In the genomic region with DNA sequence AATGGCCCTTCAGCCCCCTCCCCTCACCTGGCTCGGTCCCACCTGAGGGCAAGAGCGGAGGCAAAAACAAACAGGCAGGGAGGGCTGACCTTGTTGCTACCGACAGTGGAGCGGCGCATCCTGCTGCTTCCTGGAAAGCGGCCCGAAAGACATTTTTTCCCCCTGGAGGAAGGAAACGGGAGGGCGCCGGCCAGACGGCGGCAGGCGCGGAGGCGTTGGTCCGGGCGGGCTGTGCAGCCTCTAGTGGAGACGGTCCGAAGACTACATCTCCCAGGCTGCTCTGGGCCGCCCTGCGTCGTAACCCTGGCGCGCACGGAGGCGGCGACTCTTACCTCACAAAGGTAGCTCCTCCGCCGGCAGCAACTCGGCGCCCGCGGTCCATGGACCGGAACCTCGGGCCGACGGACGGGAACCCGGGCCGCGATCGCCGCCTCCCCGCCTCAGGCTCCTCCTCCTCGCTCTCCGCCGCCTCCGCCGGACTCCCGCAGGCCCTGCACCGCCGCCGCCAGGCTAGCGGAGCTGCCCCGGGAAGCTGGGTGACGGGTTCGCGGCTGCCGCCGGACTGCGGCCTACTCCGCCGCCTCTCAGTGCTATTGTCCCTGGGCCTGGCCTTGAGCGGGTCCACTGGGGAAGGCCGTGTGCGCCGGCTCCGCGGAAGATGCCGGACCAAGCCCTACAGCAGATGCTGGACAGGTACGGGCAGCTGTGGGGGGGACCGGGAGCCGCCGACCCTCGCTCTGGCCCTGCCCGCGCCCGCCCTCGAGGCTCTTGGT, we compare ENCODE assay signal across 1 cellular context.
TF ChIP-seq lines count a peak whose summit lies in the region.

A gene (minus strand): TSS at position 242 of the 773 bp plus-strand sequence. CDS start 50,728 bp downstream, outside the sequence.
A gene with protein sequence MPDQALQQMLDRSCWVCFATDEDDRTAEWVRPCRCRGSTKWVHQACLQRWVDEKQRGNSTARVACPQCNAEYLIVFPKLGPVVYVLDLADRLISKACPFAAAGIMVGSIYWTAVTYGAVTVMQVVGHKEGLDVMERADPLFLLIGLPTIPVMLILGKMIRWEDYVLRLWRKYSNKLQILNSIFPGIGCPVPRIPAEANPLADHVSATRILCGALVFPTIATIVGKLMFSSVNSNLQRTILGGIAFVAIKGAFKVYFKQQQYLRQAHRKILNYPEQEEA (plus strand): TSS at position 331 of the 773 bp plus-strand sequence. CDS start 328 bp downstream, at position 659.

TF ChIP-seq in HepG2, 621 proteins besides CTCF, POLR2A, EP300 and RAD21 (continued from another document and continues in another):
- peak; percentile 88 for TF ChIP-seq CREB1 (IDR thresholded peaks at IDR 0.05)
- TF ChIP-seq CREB1 (CRISPR knock-in tag; IDR thresholded peaks at IDR 0.05): peak; percentile 91
- TF ChIP-seq, protein P1, sequence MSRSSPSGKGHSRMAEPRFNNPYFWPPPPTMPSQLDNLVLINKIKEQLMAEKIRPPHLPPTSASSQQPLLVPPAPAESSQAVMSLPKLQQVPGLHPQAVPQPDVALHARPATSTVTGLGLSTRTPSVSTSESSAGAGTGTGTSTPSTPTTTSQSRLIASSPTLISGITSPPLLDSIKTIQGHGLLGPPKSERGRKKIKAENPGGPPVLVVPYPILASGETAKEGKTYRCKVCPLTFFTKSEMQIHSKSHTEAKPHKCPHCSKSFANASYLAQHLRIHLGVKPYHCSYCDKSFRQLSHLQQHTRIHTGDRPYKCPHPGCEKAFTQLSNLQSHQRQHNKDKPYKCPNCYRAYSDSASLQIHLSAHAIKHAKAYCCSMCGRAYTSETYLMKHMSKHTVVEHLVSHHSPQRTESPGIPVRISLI (CRISPR knock-in tag; IDR thresholded peaks at IDR 0.05; ENCODE audit: borderline replicate concordance): peak; percentile 13; the same call in 1 of the 2 replicates
- no peak for TF ChIP-seq ZNF672 (CRISPR knock-in tag; IDR thresholded peaks at IDR 0.05)
- no peak for TF ChIP-seq ATF7 (IDR thresholded peaks at IDR 0.05)
- TF ChIP-seq ATF7 (CRISPR knock-in tag; IDR thresholded peaks at IDR 0.05): peak; percentile 63; the same call in 1 of the 2 replicates
- TF ChIP-seq GATA4 (IDR thresholded peaks at IDR 0.05; ENCODE audit: borderline replicate concordance, low read depth): peak; percentile 31; the same call in 1 of the 2 replicates
- peak; percentile 41; the same call in 1 of the 2 replicates for TF ChIP-seq SP140L (CRISPR knock-in tag; IDR thresholded peaks at IDR 0.05; ENCODE audit: borderline replicate concordance)
- TF ChIP-seq ZFX (CRISPR knock-in tag; IDR thresholded peaks at IDR 0.05; ENCODE audit: low read depth): peak; percentile 100
- peak; percentile 59; the same call in 1 of the 2 replicates for TF ChIP-seq ZNF747 (CRISPR knock-in tag; IDR thresholded peaks at IDR 0.05; ENCODE audit: borderline replicate concordance)
- peak; percentile 66 for TF ChIP-seq KDM2A (CRISPR knock-in tag; IDR thresholded peaks at IDR 0.05; ENCODE audit: borderline replicate concordance, low read depth)
- TF ChIP-seq, protein P2, sequence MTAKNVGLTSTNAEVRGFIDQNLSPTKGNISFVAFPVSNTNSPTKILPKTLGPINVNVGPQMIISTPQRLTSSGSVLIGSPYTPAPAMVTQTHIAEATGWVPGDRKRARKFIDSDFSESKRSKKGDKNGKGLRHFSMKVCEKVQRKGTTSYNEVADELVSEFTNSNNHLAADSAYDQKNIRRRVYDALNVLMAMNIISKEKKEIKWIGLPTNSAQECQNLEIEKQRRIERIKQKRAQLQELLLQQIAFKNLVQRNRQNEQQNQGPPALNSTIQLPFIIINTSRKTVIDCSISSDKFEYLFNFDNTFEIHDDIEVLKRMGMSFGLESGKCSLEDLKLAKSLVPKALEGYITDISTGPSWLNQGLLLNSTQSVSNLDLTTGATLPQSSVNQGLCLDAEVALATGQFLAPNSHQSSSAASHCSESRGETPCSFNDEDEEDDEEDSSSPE (CRISPR knock-in tag; IDR thresholded peaks at IDR 0.05): peak; percentile 90
- peak; percentile 100 for TF ChIP-seq ZFY (CRISPR knock-in tag; IDR thresholded peaks at IDR 0.05)
- no peak for TF ChIP-seq TCF12 (IDR thresholded peaks at IDR 0.05)
- TF ChIP-seq TCF12 (CRISPR knock-in tag; IDR thresholded peaks at IDR 0.05): peak; percentile 90
- TF ChIP-seq, protein P3, sequence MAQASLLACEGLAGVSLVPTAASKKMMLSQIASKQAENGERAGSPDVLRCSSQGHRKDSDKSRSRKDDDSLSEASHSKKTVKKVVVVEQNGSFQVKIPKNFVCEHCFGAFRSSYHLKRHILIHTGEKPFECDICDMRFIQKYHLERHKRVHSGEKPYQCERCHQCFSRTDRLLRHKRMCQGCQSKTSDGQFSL (CRISPR knock-in tag; IDR thresholded peaks at IDR 0.05): peak; percentile 70; the same call in 1 of the 2 replicates
- TF ChIP-seq, protein P4, sequence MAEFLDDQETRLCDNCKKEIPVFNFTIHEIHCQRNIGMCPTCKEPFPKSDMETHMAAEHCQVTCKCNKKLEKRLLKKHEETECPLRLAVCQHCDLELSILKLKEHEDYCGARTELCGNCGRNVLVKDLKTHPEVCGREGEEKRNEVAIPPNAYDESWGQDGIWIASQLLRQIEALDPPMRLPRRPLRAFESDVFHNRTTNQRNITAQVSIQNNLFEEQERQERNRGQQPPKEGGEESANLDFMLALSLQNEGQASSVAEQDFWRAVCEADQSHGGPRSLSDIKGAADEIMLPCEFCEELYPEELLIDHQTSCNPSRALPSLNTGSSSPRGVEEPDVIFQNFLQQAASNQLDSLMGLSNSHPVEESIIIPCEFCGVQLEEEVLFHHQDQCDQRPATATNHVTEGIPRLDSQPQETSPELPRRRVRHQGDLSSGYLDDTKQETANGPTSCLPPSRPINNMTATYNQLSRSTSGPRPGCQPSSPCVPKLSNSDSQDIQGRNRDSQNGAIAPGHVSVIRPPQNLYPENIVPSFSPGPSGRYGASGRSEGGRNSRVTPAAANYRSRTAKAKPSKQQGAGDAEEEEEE (CRISPR knock-in tag; IDR thresholded peaks at IDR 0.05; ENCODE audit: borderline replicate concordance): peak; percentile 45; the same call in 1 of the 2 replicates
- TF ChIP-seq LCORL (IDR thresholded peaks at IDR 0.05): no peak
- peak; percentile 52; the same call in 1 of the 2 replicates for TF ChIP-seq LCORL (CRISPR knock-in tag; IDR thresholded peaks at IDR 0.05)
- TF ChIP-seq ZNF251 (CRISPR knock-in tag; IDR thresholded peaks at IDR 0.05): no peak
- TF ChIP-seq ZNF230 (CRISPR knock-in tag; IDR thresholded peaks at IDR 0.05): peak; percentile 85; the same call in 1 of the 2 replicates
- no peak for TF ChIP-seq ZNF326 (CRISPR knock-in tag; IDR thresholded peaks at IDR 0.05; ENCODE audit: borderline replicate concordance)
- TF ChIP-seq, protein P5, sequence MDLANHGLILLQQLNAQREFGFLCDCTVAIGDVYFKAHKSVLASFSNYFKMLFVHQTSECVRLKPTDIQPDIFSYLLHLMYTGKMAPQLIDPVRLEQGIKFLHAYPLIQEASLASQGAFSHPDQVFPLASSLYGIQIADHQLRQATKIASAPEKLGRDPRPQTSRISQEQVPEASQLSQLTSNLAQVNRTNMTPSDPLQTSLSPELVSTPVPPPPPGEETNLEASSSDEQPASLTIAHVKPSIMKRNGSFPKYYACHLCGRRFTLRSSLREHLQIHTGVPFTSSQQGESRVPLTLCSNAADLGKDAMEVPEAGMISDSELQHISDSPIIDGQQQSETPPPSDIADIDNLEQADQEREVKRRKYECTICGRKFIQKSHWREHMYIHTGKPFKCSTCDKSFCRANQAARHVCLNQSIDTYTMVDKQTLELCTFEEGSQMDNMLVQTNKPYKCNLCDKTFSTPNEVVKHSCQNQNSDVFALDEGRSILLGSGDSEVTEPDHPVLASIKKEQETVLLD (CRISPR knock-in tag; IDR thresholded peaks at IDR 0.05; ENCODE audit: low read depth): peak; percentile 75; the same call in 1 of the 2 replicates
- TF ChIP-seq ZNF652 (CRISPR knock-in tag; IDR thresholded peaks at IDR 0.05; ENCODE audit: borderline replicate concordance, low read depth): peak; percentile 11; the same call in 1 of the 2 replicates
- TF ChIP-seq RFX3 (CRISPR knock-in tag; IDR thresholded peaks at IDR 0.05): no peak
- TF ChIP-seq MAF1 (CRISPR knock-in tag; IDR thresholded peaks at IDR 0.05; ENCODE audit: borderline replicate concordance): peak; percentile 54; the same call in 1 of the 2 replicates
- no peak for TF ChIP-seq SYNCRIP (IDR thresholded peaks at IDR 0.05; ENCODE audit: insufficient read depth, low read depth, low read length)
- TF ChIP-seq SUZ12 (IDR thresholded peaks at IDR 0.05; ENCODE audit: low read depth, low read length): peak; percentile 75
- 0 out of 2 replicates have a peak, but pooled peaks have one; percentile 52 for TF ChIP-seq CHCHD3 (CRISPR knock-in tag; IDR thresholded peaks at IDR 0.05)
- peak; percentile 40; the same call in 1 of the 2 replicates for TF ChIP-seq MIXL1 (CRISPR knock-in tag; IDR thresholded peaks at IDR 0.05)
- TF ChIP-seq ZBTB38 (CRISPR knock-in tag; IDR thresholded peaks at IDR 0.05): peak; percentile 67; the same call in 1 of the 2 replicates
- peak; percentile 87 for TF ChIP-seq ELF1 (CRISPR knock-in tag; IDR thresholded peaks at IDR 0.05)
- TF ChIP-seq ZNF614 (CRISPR knock-in tag; IDR thresholded peaks at IDR 0.05; ENCODE audit: borderline replicate concordance): peak; percentile 59; the same call in 1 of the 2 replicates
- TF ChIP-seq, protein P6, sequence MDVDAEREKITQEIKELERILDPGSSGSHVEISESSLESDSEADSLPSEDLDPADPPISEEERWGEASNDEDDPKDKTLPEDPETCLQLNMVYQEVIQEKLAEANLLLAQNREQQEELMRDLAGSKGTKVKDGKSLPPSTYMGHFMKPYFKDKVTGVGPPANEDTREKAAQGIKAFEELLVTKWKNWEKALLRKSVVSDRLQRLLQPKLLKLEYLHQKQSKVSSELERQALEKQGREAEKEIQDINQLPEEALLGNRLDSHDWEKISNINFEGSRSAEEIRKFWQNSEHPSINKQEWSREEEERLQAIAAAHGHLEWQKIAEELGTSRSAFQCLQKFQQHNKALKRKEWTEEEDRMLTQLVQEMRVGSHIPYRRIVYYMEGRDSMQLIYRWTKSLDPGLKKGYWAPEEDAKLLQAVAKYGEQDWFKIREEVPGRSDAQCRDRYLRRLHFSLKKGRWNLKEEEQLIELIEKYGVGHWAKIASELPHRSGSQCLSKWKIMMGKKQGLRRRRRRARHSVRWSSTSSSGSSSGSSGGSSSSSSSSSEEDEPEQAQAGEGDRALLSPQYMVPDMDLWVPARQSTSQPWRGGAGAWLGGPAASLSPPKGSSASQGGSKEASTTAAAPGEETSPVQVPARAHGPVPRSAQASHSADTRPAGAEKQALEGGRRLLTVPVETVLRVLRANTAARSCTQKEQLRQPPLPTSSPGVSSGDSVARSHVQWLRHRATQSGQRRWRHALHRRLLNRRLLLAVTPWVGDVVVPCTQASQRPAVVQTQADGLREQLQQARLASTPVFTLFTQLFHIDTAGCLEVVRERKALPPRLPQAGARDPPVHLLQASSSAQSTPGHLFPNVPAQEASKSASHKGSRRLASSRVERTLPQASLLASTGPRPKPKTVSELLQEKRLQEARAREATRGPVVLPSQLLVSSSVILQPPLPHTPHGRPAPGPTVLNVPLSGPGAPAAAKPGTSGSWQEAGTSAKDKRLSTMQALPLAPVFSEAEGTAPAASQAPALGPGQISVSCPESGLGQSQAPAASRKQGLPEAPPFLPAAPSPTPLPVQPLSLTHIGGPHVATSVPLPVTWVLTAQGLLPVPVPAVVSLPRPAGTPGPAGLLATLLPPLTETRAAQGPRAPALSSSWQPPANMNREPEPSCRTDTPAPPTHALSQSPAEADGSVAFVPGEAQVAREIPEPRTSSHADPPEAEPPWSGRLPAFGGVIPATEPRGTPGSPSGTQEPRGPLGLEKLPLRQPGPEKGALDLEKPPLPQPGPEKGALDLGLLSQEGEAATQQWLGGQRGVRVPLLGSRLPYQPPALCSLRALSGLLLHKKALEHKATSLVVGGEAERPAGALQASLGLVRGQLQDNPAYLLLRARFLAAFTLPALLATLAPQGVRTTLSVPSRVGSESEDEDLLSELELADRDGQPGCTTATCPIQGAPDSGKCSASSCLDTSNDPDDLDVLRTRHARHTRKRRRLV (CRISPR knock-in tag; IDR thresholded peaks at IDR 0.05): 0 out of 2 replicates have a peak, but pooled peaks have one; percentile 46
- TF ChIP-seq NFRKB (IDR thresholded peaks at IDR 0.05): no peak
- peak; percentile 58; the same call in 1 of the 2 replicates for TF ChIP-seq KLF9 (CRISPR knock-in tag; IDR thresholded peaks at IDR 0.05; ENCODE audit: low read depth)
- no peak for TF ChIP-seq ZNF790 (CRISPR knock-in tag; IDR thresholded peaks at IDR 0.05; ENCODE audit: borderline replicate concordance)
- TF ChIP-seq CEBPG (CRISPR knock-in tag; IDR thresholded peaks at IDR 0.05): peak; percentile 68
- TF ChIP-seq, protein P7, sequence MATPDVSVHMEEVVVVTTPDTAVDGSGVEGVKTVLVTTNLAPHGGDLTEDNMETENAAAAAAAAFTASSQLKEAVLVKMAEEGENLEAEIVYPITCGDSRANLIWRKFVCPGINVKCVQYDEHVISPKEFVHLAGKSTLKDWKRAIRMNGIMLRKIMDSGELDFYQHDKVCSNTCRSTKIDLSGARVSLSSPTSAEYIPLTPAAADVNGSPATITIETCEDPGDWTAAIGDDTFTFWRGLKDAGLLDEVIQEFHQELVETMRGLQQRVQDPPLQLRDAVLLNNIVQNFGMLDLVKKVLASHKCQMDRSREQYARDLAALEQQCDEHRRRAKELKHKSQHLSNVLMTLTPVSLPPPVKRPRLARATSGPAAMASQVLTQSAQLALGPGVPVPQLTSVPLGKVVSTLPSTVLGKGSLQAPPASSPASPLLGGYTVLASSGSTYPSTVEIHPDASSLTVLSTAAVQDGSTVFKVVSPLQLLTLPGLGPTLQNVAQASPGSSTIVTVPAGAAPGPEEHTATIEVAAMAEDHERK (CRISPR knock-in tag; IDR thresholded peaks at IDR 0.05; ENCODE audit: low read depth): peak; percentile 96
- TF ChIP-seq SMAD1 (CRISPR knock-in tag; IDR thresholded peaks at IDR 0.05; ENCODE audit: borderline replicate concordance, low read depth): 0 out of 2 replicates have a peak, but pooled peaks have one; percentile 43
- TF ChIP-seq HNRNPLL (IDR thresholded peaks at IDR 0.05; ENCODE audit: low read depth, low read length, poor library complexity, severe bottlenecking): peak; percentile 91
- TF ChIP-seq ZNF776 (CRISPR knock-in tag; IDR thresholded peaks at IDR 0.05): peak; percentile 79; the same call in 1 of the 2 replicates
- TF ChIP-seq, protein P8, sequence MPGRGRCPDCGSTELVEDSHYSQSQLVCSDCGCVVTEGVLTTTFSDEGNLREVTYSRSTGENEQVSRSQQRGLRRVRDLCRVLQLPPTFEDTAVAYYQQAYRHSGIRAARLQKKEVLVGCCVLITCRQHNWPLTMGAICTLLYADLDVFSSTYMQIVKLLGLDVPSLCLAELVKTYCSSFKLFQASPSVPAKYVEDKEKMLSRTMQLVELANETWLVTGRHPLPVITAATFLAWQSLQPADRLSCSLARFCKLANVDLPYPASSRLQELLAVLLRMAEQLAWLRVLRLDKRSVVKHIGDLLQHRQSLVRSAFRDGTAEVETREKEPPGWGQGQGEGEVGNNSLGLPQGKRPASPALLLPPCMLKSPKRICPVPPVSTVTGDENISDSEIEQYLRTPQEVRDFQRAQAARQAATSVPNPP (CRISPR knock-in tag; IDR thresholded peaks at IDR 0.05): peak; percentile 93
- 0 out of 2 replicates have a peak, but pooled peaks have one; percentile 50 for TF ChIP-seq ZC3H13 (CRISPR knock-in tag; IDR thresholded peaks at IDR 0.05)
- TF ChIP-seq TEAD3 (CRISPR knock-in tag; optimal IDR thresholded peaks at IDR 0.05; ENCODE audit: borderline replicate concordance): peak; percentile 76
